Comparison of ENCODE assay signal across 17 cellular contexts in genomic region chr16:12021578-12022265, GRCh38. TPM values are rescaled to one million over a fixed set of nuclear protein-coding genes. Genes with fewer than 3 reads are reported as not detected.
DNase-seq lines count a peak whose midpoint lies in the region; ATAC-seq and TF ChIP-seq lines count a peak whose summit lies in the region.
"Had no signal": no experiment of that assay in that cellular context is flagged by ENCODE, and none has a peak within 500 bp of the region (broad histone marks: within the 10 kb centered on the region; RNA-seq: fewer than 3 reads in every experiment).

No MANE protein-coding gene starts in this region.

- DNase-seq in Right ventricle myocardium superior (no peak), Right ventricle myocardium inferior (ENCODE audit: missing footprints) (no peak), fibroblast of mammary gland (ENCODE audit: low read depth) (peak; percentile 47), spleen (no peak), PC-3 (no peak), KBM-7 (no peak), SW 1271 (lab: John Stamatoyannopoulos, UW) (no peak)
- DNase-seq: GOT3, NCI-H1105, NCI-H187, NCI-H446 treated with DMSO at 0.1 percent for 48 hours, NCI-H82, SJCRH30 had no signal

- peak overlapping the region; percentile 10 for H3K27ac ChIP-seq in OCI-LY1 (ENCODE audit: low read depth, low read length, poor library complexity, severe bottlenecking)
- peak overlapping the region in 5 of 8 donors; percentile 5 to 59 (median 32) for H3K27ac ChIP-seq in spleen
- H3K27ac ChIP-seq in PC-3 (ENCODE audit: low read length), result no peak overlapping the region
- H3K27ac ChIP-seq: SJCRH30 had no signal

- POLR2A ChIA-PET in PC-3 (lab: Charles Lee; ENCODE audit: unreplicated experiment), result no interaction called here

- no peaks in the 10 kb centered on the region for H3K36me3 ChIP-seq in OCI-LY1 (ENCODE audit: insufficient read depth, low read length)
- no peaks in the 10 kb centered on the region for H3K36me3 ChIP-seq in spleen
- no peaks in the 10 kb centered on the region for H3K36me3 ChIP-seq in PC-3 (ENCODE audit: low read depth, low read length)
- H3K36me3 ChIP-seq: SJCRH30 had no signal

- H3K4me1 ChIP-seq in OCI-LY1 (ENCODE audit: insufficient read depth, low read length, severe bottlenecking) (peaks cover 40% of the 10 kb centered on the region), spleen (peaks cover 0 to 74% (median 28%) of the 10 kb centered on the region in 6 donors), PC-3 (ENCODE audit: insufficient read depth, low read length) (peaks cover 8% of the 10 kb centered on the region)

- intact Hi-C loops in Right ventricle myocardium superior (cut with DNase I) (no loop called here), Right ventricle myocardium inferior (cut with DNase I) (no loop called here), spleen (cut with DNase I; ENCODE audit: low total_unique reads) (no loop called here), PC-3 (cut with micrococcal nuclease) (no loop called here)

- no peaks in the 10 kb centered on the region for H3K79me2 ChIP-seq in OCI-LY1 (ENCODE audit: insufficient read depth, low read length)
- no peaks in the 10 kb centered on the region for H3K79me2 ChIP-seq in PC-3 (ENCODE audit: low read length)

- ATAC-seq in Right ventricle myocardium superior (ENCODE audit: poor library complexity) (peak; percentile 51), Right ventricle myocardium inferior (no peak), PC-3 (no peak)

- TF ChIP-seq CTCF in OCI-LY1 (IDR thresholded peaks at IDR 0.05; ENCODE audit: low read length), result no peak
- TF ChIP-seq CTCF in fibroblast of mammary gland (conservative IDR thresholded peaks at IDR 0.05; ENCODE audit: control insufficient read depth, insufficient read depth, low read depth, low read length), result no peak
- no peak for TF ChIP-seq CTCF in spleen (IDR thresholded peaks at IDR 0.05 in 8 of 11, conservative IDR thresholded peaks at IDR 0.05 in 3 of 11)
- no peak for TF ChIP-seq CTCF in PC-3 (conservative IDR thresholded peaks at IDR 0.05; ENCODE audit: low read depth, low read length)

- H3F3A ChIP-seq in OCI-LY1 (ENCODE audit: insufficient read depth, low read length) (no peaks in the 10 kb centered on the region), PC-3 (ENCODE audit: low read length, unreplicated experiment) (no peaks in the 10 kb centered on the region)

- TF ChIP-seq POLR2A in spleen (IDR thresholded peaks at IDR 0.05), result no peak

- H3K9me2 ChIP-seq in OCI-LY1 (ENCODE audit: low read depth, low read length) (no peaks in the 10 kb centered on the region), PC-3 (replicated peaks; ENCODE audit: low read length) (no peaks in the 10 kb centered on the region)

- no peak overlapping the region for H3K4me3 ChIP-seq in OCI-LY1 (ENCODE audit: low read depth, low read length, poor library complexity, severe bottlenecking)
- H3K4me3 ChIP-seq in fibroblast of mammary gland (ENCODE audit: control insufficient read depth, low read depth, low read length), result no peak overlapping the region
- no peak overlapping the region for H3K4me3 ChIP-seq in spleen
- H3K4me3 ChIP-seq in PC-3 (ENCODE audit: low read length), result no peak overlapping the region
- H3K4me3 ChIP-seq: SJCRH30 had no signal

- H4K20me1 ChIP-seq in OCI-LY1 (ENCODE audit: insufficient read depth, low read length), result no peaks in the 10 kb centered on the region
- H4K20me1 ChIP-seq in PC-3 (ENCODE audit: low read length), result no peaks in the 10 kb centered on the region

- H3K4me2 ChIP-seq in OCI-LY1 (ENCODE audit: low read length) (peak overlapping the region; percentile 6; the same call in 1 of the 2 replicates), PC-3 (ENCODE audit: low read length) (no peak overlapping the region)

- 76 to 82% (median 79%) methylated on average over 11 of the region's 11 CpGs for WGBS in spleen, 5 donors

- H3K27me3 ChIP-seq in OCI-LY1 (ENCODE audit: insufficient read depth, low read length) (no peaks in the 10 kb centered on the region), spleen (replicated peaks in 1 of 7) (no peaks in the 10 kb centered on the region), PC-3 (ENCODE audit: low read length) (no peaks in the 10 kb centered on the region)
- H3K27me3 ChIP-seq: SJCRH30 had no signal

- in situ Hi-C loops in KBM-7 (cut with MboI; ENCODE audit: low pct_unique_long_range_greater_than_20kb, low sequenced_read_pairs), result no loop called here

- no peaks in the 10 kb centered on the region for H3K9me3 ChIP-seq in OCI-LY1 (ENCODE audit: low read length)
- H3K9me3 ChIP-seq in spleen, result no peaks in the 10 kb centered on the region
- H3K9me3 ChIP-seq in PC-3 (ENCODE audit: low read length), result no peaks in the 10 kb centered on the region
- H3K9me3 ChIP-seq: SJCRH30 had no signal

- CTCF ChIA-PET in PC-3 (lab: Charles Lee), result no interaction called here

- BruUV-seq in PC-3 (replicated peaks; lab: Mats Ljungman, UMichigan), result no TSS peak

- H3K9ac ChIP-seq in OCI-LY1 (ENCODE audit: low read length) (no peak overlapping the region), PC-3 (ENCODE audit: low read length) (no peak overlapping the region)

- H2AFZ ChIP-seq in OCI-LY1 (ENCODE audit: low read length), result no peak overlapping the region
- H2AFZ ChIP-seq in PC-3 (ENCODE audit: low read length), result no peak overlapping the region

RNA-seq across cellular contexts. Expression of gene SNX29, which starts 45.2 kb away (rescaled TPM):
- total RNA-seq in Right ventricle myocardium superior (16.5 TPM), Right ventricle myocardium inferior (11.4 TPM), spleen (10 to 100 TPM; 42.5 to 91.9 (median 78.5) TPM), PC-3 (2014; rRNA removed) (5.2 and 10.5 TPM in 2 replicates)
- polyA plus RNA-seq in spleen, result 1 to 10 TPM; 5.7 to 6.9 (median 6.9) TPM

RNA-seq across cellular contexts. Expression of gene TNFRSF17, which starts 56.7 kb away (rescaled TPM):
- total RNA-seq in Right ventricle myocardium superior, result not detected
- total RNA-seq in Right ventricle myocardium inferior, result not detected
- total RNA-seq in spleen, result 10 to 100 TPM in 2 of 7 donors, 1 to 10 TPM in 5; 4.8 to 20.1 (median 7.5) TPM
- 10 to 100 TPM in 2 of 3 donors, 1 to 10 TPM in 1; 9.5 to 15.1 (median 14.7) TPM for polyA plus RNA-seq in spleen
- total RNA-seq in PC-3 (2014; rRNA removed), result not detected in 2 replicates
- total RNA-seq: A172, G401, HT1080, SJCRH30 had no signal
